ENCODE assay signal across 8 cellular contexts in genomic region chr3:52444860-52445793, GRCh38. TPM values are rescaled to one million over a fixed set of nuclear protein-coding genes. Genes with fewer than 3 reads are reported as not detected.
DNase-seq lines count a peak whose midpoint lies in the region; TF ChIP-seq lines count a peak whose summit lies in the region.

Gene SEMA3G (minus strand): TSS chr3:52445103. CDS start chr3:52445027, 76 bp downstream.

- CTCF ChIA-PET in HEK293T (lab: Yijun Ruan, JAX) = interaction anchor here (0.7 to 3.3 kb wide), 5 partner anchors 10 to 41 kb away, joined by 3 to 18 read pairs (median 5); no protein-coding TSS in a partner anchor

- H3K27ac ChIP-seq in liver (ENCODE audit: low read depth in 1 of 2, low read length in 2 of 2) = no peak within 1 kb of the TSS

- 30% methylated on average over 19 of the region's 19 CpGs for WGBS in liver

- no peaks in the 10 kb centered on the region for H3K36me3 ChIP-seq in liver (ENCODE audit: control insufficient read depth in 4 of 4, insufficient read depth in 3 of 4, low read depth in 1 of 4, low read length in 3 of 4)

- DNase-seq in GM10266 (ENCODE audit: extremely low spot score) (peak; percentile 74), HEK293T (ENCODE audit: extremely low spot score) (peak; percentile 85), NB4 (ENCODE audit: low read depth) (peak; percentile 85), cerebellar nuclear complex (lab: John Stamatoyannopoulos, UW) (peak; percentile 81), NCI-H226 (no peak)
- peak; percentile 57 for DNase-seq in activated CD4-positive, CD25-positive, alpha-beta regulatory T cell treated with anti-CD3 and anti-CD28 coated beads, Interleukin-2, amount 50 U/mL, for 16 hours (ENCODE audit: low read depth, low spot score)
- DNase-seq in stimulated activated CD8-positive, alpha-beta memory T cell treated with anti-CD3 and anti-CD28 coated beads, Interleukin-15, amount 100 ng/mL, for 1 hour (ENCODE audit: low read depth) = peak; percentile 35

- TF ChIP-seq CTCF in GM10266 (IDR thresholded peaks at IDR 0.05; ENCODE audit: control insufficient read depth, insufficient read depth, low read depth, missing control alignments) (peak; percentile 32), NB4 (IDR thresholded peaks at IDR 0.05; ENCODE audit: low read depth, low read length) (peak; percentile 41), liver (IDR thresholded peaks at IDR 0.05; ENCODE audit: low read depth, low read length, missing input control) (peak; percentile 68)

- peaks cover 2 to 5% (median 4%) of the 10 kb centered on the region in 4 donors for H3K4me1 ChIP-seq in liver (ENCODE audit: control insufficient read depth in 4 of 4, insufficient read depth in 4 of 4, low read length in 3 of 4)

- no peak within 1 kb of the TSS for H3K9ac ChIP-seq in liver (ENCODE audit: low read depth in 1 of 2, low read length in 2 of 2)

- POLR2A ChIA-PET in HEK293T (lab: Yijun Ruan, JAX) = interaction anchor here (0.9 to 2.6 kb wide), 3 partner anchors 9 to 20 kb away, joined by 3 to 11 read pairs (median 4); partner anchors contain the start of gene TNNC1

- peak within 1 kb of the TSS; percentile 56 for H3K4me3 ChIP-seq in NB4 (ENCODE audit: low read depth, low read length)
- no peak within 1 kb of the TSS for H3K4me3 ChIP-seq in liver (ENCODE audit: low read depth in 1 of 3, low read length in 3 of 3)

- TF ChIP-seq RAD21 in liver (IDR thresholded peaks at IDR 0.05) = no peak

- H3K9me3 ChIP-seq in liver (ENCODE audit: control insufficient read depth in 4 of 4, low read length in 3 of 4) = no peaks in the 10 kb centered on the region

- no peaks in the 10 kb centered on the region for H3K27me3 ChIP-seq in liver (ENCODE audit: control insufficient read depth in 4 of 4, insufficient read depth in 4 of 4, low read length in 3 of 4)

- TF ChIP-seq POLR2A in NB4 (IDR thresholded peaks at IDR 0.05; ENCODE audit: extremely low read depth, insufficient read length) = peak; percentile 80

TF ChIP-seq in HEK293T, 16 proteins besides CTCF, POLR2A, EP300 and RAD21:
- no peak; the same call in 1 of the 2 replicates for TF ChIP-seq L3MBTL2 (conservative IDR thresholded peaks at IDR 0.05)

TF ChIP-seq in liver, 16 proteins besides CTCF, POLR2A, EP300 and RAD21:
- no peak for TF ChIP-seq EGR1 (IDR thresholded peaks at IDR 0.05; ENCODE audit: low read depth in 2 of 2)
- TF ChIP-seq RXRA (IDR thresholded peaks at IDR 0.05) = no peak
- TF ChIP-seq NR2F2 (IDR thresholded peaks at IDR 0.05) = no peak
- no peak for TF ChIP-seq MAX (IDR thresholded peaks at IDR 0.05)
- no peak for TF ChIP-seq TAF1 (conservative IDR thresholded peaks at IDR 0.05)
- no peak for TF ChIP-seq HNF4A (conservative IDR thresholded peaks at IDR 0.05)
- no peak for TF ChIP-seq ATF3 (IDR thresholded peaks at IDR 0.05)
- no peak for TF ChIP-seq YY1 (IDR thresholded peaks at IDR 0.05)
- TF ChIP-seq REST (IDR thresholded peaks at IDR 0.05) = no peak
- no peak for TF ChIP-seq ZBTB33 (IDR thresholded peaks at IDR 0.05)
- TF ChIP-seq HNF4G (IDR thresholded peaks at IDR 0.05) = no peak
- TF ChIP-seq SP1 (IDR thresholded peaks at IDR 0.05) = no peak

RNA-seq across cellular contexts. Expression of gene SEMA3G, which starts in this region (rescaled TPM):
- 1 to 10 TPM in 1 of 2 donors, under 1 TPM in 1; 0.47 to 1.2 TPM for total RNA-seq in liver
- 1 to 10 TPM in 1 of 2 donors, under 1 TPM in 1; 0.49 to 1.0 TPM for polyA plus RNA-seq in liver
